Comparison of ENCODE assay signal across 8 cellular contexts in genomic region chr1:100557606-100557953, GRCh38. TPM values are rescaled to one million over a fixed set of nuclear protein-coding genes. Genes with fewer than 3 reads are reported as not detected.
"Had no signal": no experiment of that assay in that cellular context is flagged by ENCODE, and none has a peak within 500 bp of the region (broad histone marks: within the 10 kb centered on the region; RNA-seq: fewer than 3 reads in every experiment).

No MANE protein-coding gene starts in this region.

- H3K9ac ChIP-seq: GM23248 had no signal

- FAIRE-seq: K562 had no signal

- H3K4me3 ChIP-seq: GM23248, HAP-1, K562 had no signal

- H3K9me3 ChIP-seq: HAP-1 had no signal

- DNase-seq: GM23248, H7, HFFc6, IMR-90 had no signal

- ATAC-seq: HCT116, K562 had no signal

- H3K27ac ChIP-seq: GM23248, HL-60 had no signal

- H3K4me3 Mint-ChIP-seq: HFFc6 had no signal

- H2AFZ ChIP-seq: GM23248 had no signal

- H3K27ac Mint-ChIP-seq: HFFc6 had no signal

- H3K36me3 ChIP-seq: HAP-1 had no signal

RNA-seq across cellular contexts. Expression of gene GPR88, which starts 19.6 kb away (rescaled TPM):
- total RNA-seq: H7, HFFc6, IMR-90, K562 had no signal
- polyA plus RNA-seq: GM23248, K562 had no signal
